15 cellular contexts compared by ENCODE assay signal in the genomic region with DNA sequence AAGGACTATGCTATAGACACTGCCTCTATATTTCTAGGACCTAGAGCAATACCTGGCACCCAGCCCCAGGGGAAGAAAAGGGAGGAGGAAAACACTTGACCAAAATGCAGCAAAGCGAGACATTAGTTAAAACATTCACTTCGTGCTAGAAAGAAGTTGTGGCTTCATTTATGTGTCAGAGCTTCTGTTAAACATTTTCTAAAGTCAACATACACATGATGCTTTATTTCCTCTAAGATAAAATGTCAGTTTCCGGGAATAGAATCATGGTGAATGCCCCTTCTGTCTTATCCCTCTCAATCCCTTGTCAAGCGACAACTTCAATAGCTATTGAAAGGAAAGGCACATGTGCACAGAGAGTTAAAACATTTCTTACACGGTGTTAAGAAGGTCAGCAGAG.
A peak's percentile ranks its signal among the peaks of the same experiment; 100 is the strongest.
DNase-seq lines count a peak whose midpoint lies in the region; ATAC-seq, FAIRE-seq and TF ChIP-seq lines count a peak whose summit lies in the region.
"Had no signal": no experiment of that assay in that cellular context is flagged by ENCODE, and none has a peak within 500 bp of the region (broad histone marks: within the 10 kb centered on the region; RNA-seq: fewer than 3 reads in every experiment).

No MANE protein-coding gene starts in this region.

- H3K27me3 Mint-ChIP-seq in osteocyte (ENCODE audit: unreplicated experiment) = no peaks in the 10 kb centered on the region
- H3K27me3 Mint-ChIP-seq: CD4-positive, CD25-positive, alpha-beta regulatory T cell had no signal

- no peak overlapping the region for H2AFZ ChIP-seq in GM23248

- peaks cover 13% of the 10 kb centered on the region for H3K4me1 Mint-ChIP-seq in osteocyte (ENCODE audit: unreplicated experiment)

- no peaks in the 10 kb centered on the region for H3F3A ChIP-seq in GM23248 (ENCODE audit: insufficient read depth)

- H3K4me3 ChIP-seq in GM23248 = no peak overlapping the region
- H3K4me3 ChIP-seq: adrenal gland, colonic mucosa had no signal

- no peaks in the 10 kb centered on the region for H3K27me3 ChIP-seq in GM23248 (replicated peaks; ENCODE audit: insufficient read depth)
- H3K27me3 ChIP-seq: adrenal gland, colonic mucosa had no signal

- no peaks in the 10 kb centered on the region for H3K9me3 ChIP-seq in GM23248 (ENCODE audit: low read depth)
- H3K9me3 ChIP-seq: adrenal gland, colonic mucosa had no signal

- 67 to 68% methylated on average over 5 of the region's 5 CpGs for WGBS in GM23248 (ENCODE audit: low coverage in 1 of 2, low lambda C conversion rate in 2 of 2, missing lambda C conversion rate in 2 of 2), 2 experiments

- no peak for TF ChIP-seq CTCF in osteocyte (IDR thresholded peaks at IDR 0.05)

- H3K9ac ChIP-seq in GM23248 = no peak overlapping the region

- in situ Hi-C loops in GM23248 (cut with MboI) = no loop called here

- H3K4me2 ChIP-seq in GM23248 (ENCODE audit: unreplicated experiment) = no peak overlapping the region

- peak; percentile 49 for DNase-seq in RCC 7860 (ENCODE audit: low spot score)
- DNase-seq in osteocyte (ENCODE audit: extremely low spot score, unreplicated experiment) = no peak
- no peak for DNase-seq in GM23248
- DNase-seq in pons (ENCODE audit: low spot score) = no peak
- no peak for DNase-seq in activated CD4-positive, alpha-beta T cell treated with anti-CD3 and anti-CD28 coated beads for 1 hour
- DNase-seq: adrenal gland; CD4-positive, CD25-positive, alpha-beta regulatory T cell; colonic mucosa; H7; MV-4-11; NCI-H526; SHP77 treated with DMSO at 0.1 percent for 48 hours; substantia nigra had no signal

- H3K9me3 Mint-ChIP-seq in osteocyte (ENCODE audit: unreplicated experiment) = no peaks in the 10 kb centered on the region

- no peaks in the 10 kb centered on the region for H4K20me1 ChIP-seq in GM23248 (ENCODE audit: insufficient read depth)

- H3K4me1 ChIP-seq in GM23248 (ENCODE audit: insufficient read depth) = no peaks in the 10 kb centered on the region
- H3K4me1 ChIP-seq: adrenal gland had no signal

- no peaks in the 10 kb centered on the region for H3K36me3 ChIP-seq in GM23248 (ENCODE audit: low read depth)
- H3K36me3 ChIP-seq: adrenal gland, colonic mucosa had no signal

- no peak overlapping the region for H3K27ac ChIP-seq in GM23248
- H3K27ac ChIP-seq: adrenal gland, colonic mucosa had no signal

- H3K79me2 ChIP-seq in GM23248 (ENCODE audit: insufficient read depth) = no peaks in the 10 kb centered on the region

- H3K36me3 Mint-ChIP-seq in osteocyte (ENCODE audit: unreplicated experiment) = no peaks in the 10 kb centered on the region
- H3K36me3 Mint-ChIP-seq: CD4-positive, CD25-positive, alpha-beta regulatory T cell had no signal

- no peaks in the 10 kb centered on the region for H3K9me2 ChIP-seq in GM23248 (ENCODE audit: insufficient read depth)

- ATAC-seq in GM18907 (IDR thresholded peaks at IDR 0.05; ENCODE audit: unreplicated experiment) = peak; percentile 89
- peak; percentile 83 for ATAC-seq in HG02981 (IDR thresholded peaks at IDR 0.05; ENCODE audit: unreplicated experiment)

- H3K27ac Mint-ChIP-seq in osteocyte (ENCODE audit: unreplicated experiment) = peak overlapping the region; percentile 32
- H3K27ac Mint-ChIP-seq: CD4-positive, CD25-positive, alpha-beta regulatory T cell had no signal

- peak; percentile 91 for FAIRE-seq in RCC 7860 (lab: Jason Lieb, UNC)

- H3K4me3 Mint-ChIP-seq in osteocyte (ENCODE audit: unreplicated experiment) = no peak overlapping the region
- H3K4me3 Mint-ChIP-seq: CD4-positive, CD25-positive, alpha-beta regulatory T cell had no signal
